In the genomic region with DNA sequence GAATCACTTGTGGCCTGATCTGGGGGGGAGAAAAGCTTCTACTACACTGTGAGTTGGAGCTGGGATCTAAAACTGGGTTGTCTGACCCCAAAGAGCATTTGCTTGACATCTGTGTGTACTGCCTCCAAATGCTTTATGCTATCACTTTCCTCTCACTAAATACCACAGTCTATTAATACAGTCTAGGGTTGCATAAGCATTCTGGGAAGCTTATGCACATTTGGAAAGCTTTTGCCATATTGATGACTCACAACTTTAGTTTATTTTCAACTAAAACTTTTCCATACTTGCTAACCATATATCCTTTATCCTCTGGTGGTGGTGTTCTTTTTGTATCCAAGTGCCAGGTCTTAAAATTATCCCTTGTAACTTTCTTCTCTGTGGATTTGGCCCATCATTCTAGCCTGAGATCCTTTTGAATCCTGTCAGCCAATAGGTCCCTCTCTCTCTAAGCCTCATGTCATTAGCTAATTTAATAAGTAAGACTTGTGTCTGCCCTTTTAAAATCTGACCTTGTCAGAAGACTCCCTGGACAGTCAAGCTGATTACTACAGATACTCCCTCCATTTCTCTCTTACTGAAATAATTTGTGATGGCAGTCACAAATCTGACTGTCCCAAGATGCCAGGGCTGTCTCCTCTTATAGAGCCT, we compare ENCODE assay signal across 15 cellular contexts.
A peak's percentile ranks its signal among the peaks of the same experiment; 100 is the strongest.
DNase-seq lines count a peak whose midpoint lies in the region; ATAC-seq and TF ChIP-seq lines count a peak whose summit lies in the region.
"Had no signal": no experiment of that assay in that cellular context is flagged by ENCODE, and none has a peak within 500 bp of the region (broad histone marks: within the 10 kb centered on the region; RNA-seq: fewer than 3 reads in every experiment).

No MANE protein-coding gene starts in this region.

- peaks cover 0 to 24% (median 6%) of the 10 kb centered on the region in 4 donors for H3K4me1 ChIP-seq in stomach

- H3K27me3 Mint-ChIP-seq in chondrocyte (ENCODE audit: low read depth): no peaks in the 10 kb centered on the region

- no peak for TF ChIP-seq POLR2A in stomach (IDR thresholded peaks at IDR 0.05)

- no peaks in the 10 kb centered on the region for H3K27me3 ChIP-seq in stomach
- H3K27me3 ChIP-seq: ovary had no signal

- DNase-seq in AG09309 (ENCODE audit: low read depth): peak; percentile 7
- peak; percentile 79 for DNase-seq in LHCN-M2 (ENCODE audit: low read depth)
- no peak for DNase-seq in chondrocyte (ENCODE audit: low spot score)
- peak; percentile 31 for DNase-seq in kidney tubule cell (ENCODE audit: low spot score)
- DNase-seq in activated CD4-positive, alpha-beta T cell treated with anti-CD3 and anti-CD28 coated beads for 4 hours: no peak
- no peak for DNase-seq in NCI-H2081 treated with DMSO at 0.1 percent for 48 hours (lab: John Stamatoyannopoulos, UW)
- DNase-seq in stomach: no peak
- DNase-seq: activated CD8-positive, alpha-beta memory T cell treated with anti-CD3 and anti-CD28 coated beads, Interleukin-2, amount 10 ng/mL, durations not matched to agents 7 days and 5 days; amygdala; Caco-2; NCI-H187 treated with DMSO at 0.1 percent for 48 hours; ovary had no signal

- H3K4me3 ChIP-seq in AG09309 (ENCODE audit: control insufficient read depth, low read depth, low read length) (no peak overlapping the region), stomach (no peak overlapping the region)
- H3K4me3 ChIP-seq: ovary, thoracic aorta had no signal

- no peaks in the 10 kb centered on the region for H3K36me3 ChIP-seq in stomach
- H3K36me3 ChIP-seq: ovary, thoracic aorta had no signal

- peak overlapping the region; percentile 45 for H3K27ac Mint-ChIP-seq in chondrocyte (ENCODE audit: unreplicated experiment)
- H3K27ac Mint-ChIP-seq: activated CD8-positive, alpha-beta memory T cell treated with anti-CD3 and anti-CD28 coated beads, Interleukin-2, amount 10 ng/mL, durations not matched to agents 7 days and 5 days had no signal

- no peaks in the 10 kb centered on the region for H3K36me3 Mint-ChIP-seq in chondrocyte (ENCODE audit: low read depth)
- H3K36me3 Mint-ChIP-seq: activated CD8-positive, alpha-beta memory T cell treated with anti-CD3 and anti-CD28 coated beads, Interleukin-2, amount 10 ng/mL, durations not matched to agents 7 days and 5 days had no signal

- H3K4me3 Mint-ChIP-seq in chondrocyte (ENCODE audit: unreplicated experiment): no peak overlapping the region
- H3K4me3 Mint-ChIP-seq: activated CD8-positive, alpha-beta memory T cell treated with anti-CD3 and anti-CD28 coated beads, Interleukin-2, amount 10 ng/mL, durations not matched to agents 7 days and 5 days had no signal

- peak overlapping the region in 1 of 5 donors; percentile 37 for H3K27ac ChIP-seq in stomach

- H3K4me1 Mint-ChIP-seq in chondrocyte (ENCODE audit: low read depth): peaks cover 21% of the 10 kb centered on the region

- TF ChIP-seq CTCF in AG09309 (IDR thresholded peaks at IDR 0.05; ENCODE audit: control insufficient read depth, insufficient read depth, low read depth, low read length, missing control alignments): no peak
- no peak for TF ChIP-seq CTCF in chondrocyte (IDR thresholded peaks at IDR 0.05)
- TF ChIP-seq CTCF in stomach (IDR thresholded peaks at IDR 0.05): no peak

- no peak for ATAC-seq in HG02938 (IDR thresholded peaks at IDR 0.05; ENCODE audit: unreplicated experiment)
- ATAC-seq: activated CD8-positive, alpha-beta memory T cell treated with anti-CD3 and anti-CD28 coated beads, Interleukin-2, amount 10 ng/mL, durations not matched to agents 7 days and 5 days; left lobe of liver had no signal

- H3K9me3 ChIP-seq in stomach: no peaks in the 10 kb centered on the region
- H3K9me3 ChIP-seq: Caco-2, ovary, thoracic aorta had no signal

- TF ChIP-seq EP300 in stomach (IDR thresholded peaks at IDR 0.05): no peak

- intact Hi-C loops in stomach (cut with DNase I; ENCODE audit: low total_unique reads): no loop called here

- no peaks in the 10 kb centered on the region for H3K9me3 Mint-ChIP-seq in chondrocyte (ENCODE audit: low read depth)

Comparison
In these comparisons a context has a peak if more than half of its experiments do, and no peak if none do; other contexts are left out.
1. DNase-seq: peak in AG09309 (single experiment), LHCN-M2 (single experiment) and kidney tubule cell (single experiment); none in chondrocyte (single experiment), activated CD4-positive, alpha-beta T cell treated with anti-CD3 and anti-CD28 coated beads for 4 hours (0 of 2), NCI-H2081 treated with DMSO at 0.1 percent for 48 hours (single experiment) and stomach (single experiment).